In genomic region chr1:25019351-25020172, GRCh38 we compare ENCODE assay signal across 10 cellular contexts.
A peak's percentile ranks its signal among the peaks of the same experiment; 100 is the strongest.
DNase-seq lines count a peak whose midpoint lies in the region; ATAC-seq and TF ChIP-seq lines count a peak whose summit lies in the region.
"Had no signal": no experiment of that assay in that cellular context is flagged by ENCODE, and none has a peak within 500 bp of the region (broad histone marks: within the 10 kb centered on the region; RNA-seq: fewer than 3 reads in every experiment).

No MANE protein-coding gene starts in this region.

- H3K4me3 Mint-ChIP-seq in activated naive CD8-positive, alpha-beta T cell, result no peak overlapping the region
- H3K4me3 Mint-ChIP-seq: nephron had no signal

- TF ChIP-seq EP300 in sigmoid colon (IDR thresholded peaks at IDR 0.05), result no peak

- H3K27me3 ChIP-seq in vagina (no peaks in the 10 kb centered on the region), sigmoid colon (no peaks in the 10 kb centered on the region)

- POLR2A ChIA-PET in GM10248 (lab: Yijun Ruan, JAX), result interaction anchor here (0.6 to 1.5 kb wide), 5 partner anchors 16 to 314 kb away, joined by 3 to 5 read pairs (median 3); no protein-coding TSS in a partner anchor

- ATAC-seq in GM19324 (IDR thresholded peaks at IDR 0.05; ENCODE audit: low FRiP score, unreplicated experiment), result peak; percentile 48
- peak; percentile 31 for ATAC-seq in HG03064 (IDR thresholded peaks at IDR 0.05; ENCODE audit: low read depth, unreplicated experiment)

- H3K4me3 ChIP-seq in vagina (no peak overlapping the region), sigmoid colon (no peak overlapping the region)

- intact Hi-C loops in vagina (cut with DNase I), result no loop called here
- intact Hi-C loops in sigmoid colon (cut with DNase I), result loop anchor here (5.0 kb wide), 1 partner anchor 87 kb away; the partner anchor contains the start of gene RUNX3

- CTCF ChIA-PET in GM10248 (lab: Yijun Ruan, JAX), result interaction anchor here (1.0 to 3.2 kb wide), 7 partner anchors 9 to 121 kb away, joined by 3 to 11 read pairs (median 4); no protein-coding TSS in a partner anchor

- WGBS in sigmoid colon, 2 donors, result 83 to 91% methylated on average over 13 of the region's 13 CpGs

- peak; percentile 73 for DNase-seq in GM10248 (ENCODE audit: extremely low spot score)
- DNase-seq in vagina (ENCODE audit: extremely low spot score in 2 of 2), result no peak
- no peak for DNase-seq in sigmoid colon
- no peak for DNase-seq in NCI-H146 (lab: John Stamatoyannopoulos, UW)
- no peak for DNase-seq in NCI-H2107 treated with DMSO at 0.1 percent for 48 hours (lab: John Stamatoyannopoulos, UW; ENCODE audit: unreplicated experiment)
- DNase-seq: NCI-H1694 had no signal

- H3K27ac ChIP-seq in vagina (no peak overlapping the region), sigmoid colon (no peak overlapping the region)

- H3K36me3 ChIP-seq in vagina (no peaks in the 10 kb centered on the region), sigmoid colon (no peaks in the 10 kb centered on the region)

- no peak for TF ChIP-seq CTCF in GM10248 (IDR thresholded peaks at IDR 0.05; ENCODE audit: control extremely low read depth, extremely low read depth, low read depth, missing control alignments)
- TF ChIP-seq CTCF in vagina (IDR thresholded peaks at IDR 0.05), result no peak
- TF ChIP-seq CTCF in sigmoid colon (IDR thresholded peaks at IDR 0.05), result no peak

- no peaks in the 10 kb centered on the region for H3K9me3 Mint-ChIP-seq in activated naive CD8-positive, alpha-beta T cell (ENCODE audit: low read depth)
- H3K9me3 Mint-ChIP-seq: nephron had no signal

- peaks cover 68% of the 10 kb centered on the region for H3K4me1 Mint-ChIP-seq in activated naive CD8-positive, alpha-beta T cell (ENCODE audit: low read depth)

- peak overlapping the region; percentile 76 for H3K27ac Mint-ChIP-seq in activated naive CD8-positive, alpha-beta T cell

- H3K36me3 Mint-ChIP-seq in activated naive CD8-positive, alpha-beta T cell, result no peaks in the 10 kb centered on the region

- no peaks in the 10 kb centered on the region for H3K27me3 Mint-ChIP-seq in activated naive CD8-positive, alpha-beta T cell

- H3K4me1 ChIP-seq in vagina, result peaks cover 11% of the 10 kb centered on the region
- peaks cover 0 to 21% (median 14%) of the 10 kb centered on the region in 4 donors for H3K4me1 ChIP-seq in sigmoid colon

- TF ChIP-seq POLR2A in vagina (IDR thresholded peaks at IDR 0.05) (no peak), sigmoid colon (IDR thresholded peaks at IDR 0.05) (no peak)

- H3K9me3 ChIP-seq in vagina (no peaks in the 10 kb centered on the region), sigmoid colon (no peaks in the 10 kb centered on the region)
